ENCODE assay signal across 1 cellular context in the genomic region with DNA sequence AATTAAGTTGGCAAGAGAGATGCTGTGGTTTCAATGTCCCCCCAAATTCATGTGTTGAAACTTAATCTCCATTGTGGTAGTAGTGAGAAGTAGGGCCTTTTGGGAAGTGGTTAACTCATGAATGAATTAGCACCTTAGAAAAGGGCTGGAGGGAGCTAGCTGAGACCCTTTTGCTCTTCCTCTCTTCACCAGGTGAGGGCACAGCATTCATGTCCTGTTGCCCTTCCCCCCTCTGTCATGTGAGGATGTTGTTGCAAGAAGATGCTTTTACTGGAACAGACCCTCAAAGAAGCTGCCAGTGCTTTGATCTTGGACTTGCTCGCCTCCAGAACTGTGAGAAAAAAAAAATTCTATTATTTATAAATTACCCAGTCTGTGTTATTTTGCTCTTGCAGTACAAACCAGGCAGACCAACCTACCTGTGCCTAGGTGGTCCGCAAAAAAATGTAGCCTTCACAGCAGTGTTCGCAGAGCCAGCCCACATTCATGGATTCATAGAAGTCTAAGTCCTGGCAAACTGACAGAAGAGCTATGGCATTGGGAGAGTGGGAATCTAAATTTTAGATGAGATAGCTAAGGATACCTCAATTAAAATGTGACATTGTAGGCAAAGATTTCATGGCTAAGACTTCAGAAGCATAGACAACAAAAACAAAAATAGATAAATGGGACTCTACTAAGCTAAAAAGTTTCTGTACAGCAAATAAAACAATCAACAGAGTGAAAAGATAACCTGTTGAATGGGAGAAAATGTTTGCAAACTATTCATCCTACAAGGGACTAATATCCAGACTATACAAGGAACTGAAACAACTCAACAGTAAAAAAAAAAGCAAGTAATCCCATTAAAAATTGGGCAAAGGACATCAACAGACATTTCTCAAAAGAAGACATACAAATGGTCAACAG.
A peak's percentile ranks its signal among the peaks of the same experiment; 100 is the strongest.
TF ChIP-seq lines count a peak whose summit lies in the region.

No MANE protein-coding gene starts in this region.

TF ChIP-seq in HepG2, 621 proteins besides CTCF, POLR2A, EP300 and RAD21:
- TF ChIP-seq AGO1 (IDR thresholded peaks at IDR 0.05; ENCODE audit: low read depth, low read length, poor library complexity, severe bottlenecking): no peak
- TF ChIP-seq STAG1 (CRISPR knock-in tag; IDR thresholded peaks at IDR 0.05): peak; percentile 70
- no peak for TF ChIP-seq RXRB (CRISPR knock-in tag; IDR thresholded peaks at IDR 0.05; ENCODE audit: borderline replicate concordance)
- no peak for TF ChIP-seq CEBPB (IDR thresholded peaks at IDR 0.05; ENCODE audit: borderline replicate concordance, low read depth, low read length)
- TF ChIP-seq ELF1 (CRISPR knock-in tag; IDR thresholded peaks at IDR 0.05): no peak
- no peak for TF ChIP-seq ZNF567 (CRISPR knock-in tag; IDR thresholded peaks at IDR 0.05; ENCODE audit: borderline replicate concordance)
- TF ChIP-seq SATB2 (CRISPR knock-in tag; IDR thresholded peaks at IDR 0.05): no peak
- TF ChIP-seq PRPF4 (IDR thresholded peaks at IDR 0.05; ENCODE audit: low read depth, low read length, poor library complexity, severe bottlenecking): peak; percentile 79
- TF ChIP-seq HMGXB3 (CRISPR knock-in tag; IDR thresholded peaks at IDR 0.05; ENCODE audit: borderline replicate concordance): no peak
- no peak for TF ChIP-seq NFYB (CRISPR knock-in tag; IDR thresholded peaks at IDR 0.05)
- peak; percentile 93 for TF ChIP-seq ZNF281 (CRISPR knock-in tag; IDR thresholded peaks at IDR 0.05; ENCODE audit: borderline replicate concordance)
- TF ChIP-seq ZNF781 (CRISPR knock-in tag; IDR thresholded peaks at IDR 0.05; ENCODE audit: borderline replicate concordance, not compliant biosample characterization): no peak
- peak; percentile 56; the same call in 1 of the 2 replicates for TF ChIP-seq SMC3 (IDR thresholded peaks at IDR 0.05; ENCODE audit: low read length)
